In the genomic region with DNA sequence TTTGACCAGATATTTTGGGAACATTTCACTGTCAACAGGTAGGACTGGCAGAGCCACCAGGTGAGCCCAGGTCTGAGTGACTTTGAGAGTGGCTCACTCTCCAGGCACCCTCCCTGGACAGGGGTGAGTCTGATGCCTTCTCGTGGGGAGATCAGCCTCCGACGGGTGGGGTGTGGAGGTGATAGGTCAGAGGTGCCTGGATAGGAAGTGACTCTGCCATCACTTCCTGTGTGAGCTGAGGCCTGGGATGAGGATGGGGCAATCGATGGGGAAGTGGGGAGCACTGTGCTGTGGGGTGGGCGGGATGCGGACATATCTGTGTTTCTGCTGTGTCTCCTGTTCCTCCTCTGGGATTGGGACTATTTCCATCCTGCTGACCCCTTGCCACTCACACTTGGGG, we compare ENCODE assay signal across 22 cellular contexts. TPM values are rescaled to one million over a fixed set of nuclear protein-coding genes. Genes with fewer than 3 reads are reported as not detected.
A peak's percentile ranks its signal among the peaks of the same experiment; 100 is the strongest.
DNase-seq lines count a peak whose midpoint lies in the region; ATAC-seq and TF ChIP-seq lines count a peak whose summit lies in the region.
"Had no signal": no experiment of that assay in that cellular context is flagged by ENCODE, and none has a peak within 500 bp of the region (broad histone marks: within the 10 kb centered on the region; RNA-seq: fewer than 3 reads in every experiment).

No MANE protein-coding gene starts in this region.

- DNase-seq in UCSD-AML1 (lab: John Stamatoyannopoulos, UW; ENCODE audit: unreplicated experiment): peak; percentile 8
- peak; percentile 72 for DNase-seq in lower lobe of right lung
- no peak for DNase-seq in left ventricle myocardium inferior
- DNase-seq in NOMO-1 treated with dmso at 0.1 percent for 144 hours (lab: John Stamatoyannopoulos, UW; ENCODE audit: unreplicated experiment): no peak
- DNase-seq in stimulated activated CD4-positive, alpha-beta T cell treated with anti-CD3 and anti-CD28 coated beads, Interleukin-15, amount 100 ng/mL, for 24 hours: no peak
- DNase-seq: BE2C; Calu3; CD8-positive, alpha-beta T cell; EL; H7; MM.1S; NCI-H1417; NCI-H187 treated with DMSO at 0.1 percent for 48 hours; NCI-H226; NCI-H524; NCI-H82; PC-9 had no signal

- H3K9ac ChIP-seq in BLaER1 (no peak overlapping the region), Loucy (ENCODE audit: low read depth, low read length, poor library complexity, severe bottlenecking) (no peak overlapping the region)

- H3K4me3 ChIP-seq in BLaER1 (no peak overlapping the region), Loucy (ENCODE audit: low read length, poor library complexity, severe bottlenecking) (no peak overlapping the region), lower lobe of right lung (no peak overlapping the region), left ventricle myocardium inferior (no peak overlapping the region)
- H3K4me3 ChIP-seq: GM12878, PC-9 had no signal

- H3K27ac ChIP-seq in BLaER1 (no peak overlapping the region), lower lobe of right lung (no peak overlapping the region), left ventricle myocardium inferior (replicated peaks) (no peak overlapping the region)
- H3K27ac ChIP-seq: PC-9, RWPE1 had no signal

- no peaks in the 10 kb centered on the region for H3K79me2 ChIP-seq in Loucy (ENCODE audit: insufficient read depth, low read length)

- H3K4me2 ChIP-seq in BLaER1 (peak overlapping the region; percentile 61), Loucy (ENCODE audit: low read depth, low read length, poor library complexity, severe bottlenecking) (peak overlapping the region; percentile 46)
- H3K4me2 ChIP-seq: PC-9 had no signal

- peaks cover 58% of the 10 kb centered on the region for H3K4me1 ChIP-seq in BLaER1
- H3K4me1 ChIP-seq in Loucy (ENCODE audit: insufficient read depth, low read length, poor library complexity, severe bottlenecking): peaks cover 12% of the 10 kb centered on the region
- peaks cover 6% of the 10 kb centered on the region for H3K4me1 ChIP-seq in lower lobe of right lung
- H3K4me1 ChIP-seq in left ventricle myocardium inferior: peaks cover 4% of the 10 kb centered on the region

- peak overlapping the region; percentile 66; the same call in 1 of the 2 replicates for H2AFZ ChIP-seq in Loucy (ENCODE audit: low read length)
- H2AFZ ChIP-seq: PC-9 had no signal

- ATAC-seq in lower lobe of right lung (peak; percentile 31 to 70), HG02642 (IDR thresholded peaks at IDR 0.05; ENCODE audit: poor library complexity, unreplicated experiment) (no peak)
- ATAC-seq: CD8-positive, alpha-beta T cell; GM12878 had no signal

- no peak for TF ChIP-seq CTCF in Loucy (conservative IDR thresholded peaks at IDR 0.05; ENCODE audit: low read length)
- no peak for TF ChIP-seq CTCF in lower lobe of right lung (IDR thresholded peaks at IDR 0.05)
- no peak for TF ChIP-seq CTCF in left ventricle myocardium inferior (IDR thresholded peaks at IDR 0.05; ENCODE audit: borderline replicate concordance)

- H3K36me3 ChIP-seq in BLaER1 (no peaks in the 10 kb centered on the region), Loucy (ENCODE audit: insufficient read depth, low read length) (no peaks in the 10 kb centered on the region), lower lobe of right lung (no peaks in the 10 kb centered on the region), left ventricle myocardium inferior (no peaks in the 10 kb centered on the region)
- H3K36me3 ChIP-seq: BE2C had no signal

- no peaks in the 10 kb centered on the region for H3K9me2 ChIP-seq in Loucy (replicated peaks; ENCODE audit: low read depth, low read length)

- no peaks in the 10 kb centered on the region for H3K9me3 ChIP-seq in BLaER1
- no peaks in the 10 kb centered on the region for H3K9me3 ChIP-seq in Loucy (ENCODE audit: insufficient read depth, low read depth, low read length)
- no peaks in the 10 kb centered on the region for H3K9me3 ChIP-seq in lower lobe of right lung
- no peaks in the 10 kb centered on the region for H3K9me3 ChIP-seq in left ventricle myocardium inferior (replicated peaks)
- H3K9me3 ChIP-seq: BE2C had no signal

- H3F3A ChIP-seq in Loucy (ENCODE audit: low read depth): no peaks in the 10 kb centered on the region

- intact Hi-C loops in lower lobe of right lung (cut with DNase I): no loop called here
- intact Hi-C loops in left ventricle myocardium inferior (cut with micrococcal nuclease): no loop called here

- H3K27me3 ChIP-seq in BLaER1 (no peaks in the 10 kb centered on the region), Loucy (ENCODE audit: insufficient read depth, low read length, poor library complexity, severe bottlenecking) (no peaks in the 10 kb centered on the region), lower lobe of right lung (ENCODE audit: low read depth) (peaks cover 11% of the 10 kb centered on the region), left ventricle myocardium inferior (ENCODE audit: low read depth) (peaks cover 40% of the 10 kb centered on the region)

- H4K20me1 ChIP-seq in BLaER1 (no peaks in the 10 kb centered on the region), Loucy (ENCODE audit: insufficient read depth, low read length, poor library complexity, severe bottlenecking) (no peaks in the 10 kb centered on the region)

RNA-seq across cellular contexts. Expression of gene IFT22, which starts 34.6 kb away (rescaled TPM):
- 19.4 TPM for total RNA-seq in lower lobe of right lung
- total RNA-seq in left ventricle myocardium inferior: 32.0 TPM

RNA-seq across cellular contexts. Expression of gene FIS1, which starts 42.2 kb away (rescaled TPM):
- total RNA-seq in lower lobe of right lung: 133 TPM
- 322 TPM for total RNA-seq in left ventricle myocardium inferior

RNA-seq across cellular contexts. Expression of gene CLDN15, which starts 49.4 kb away (rescaled TPM):
- 11.1 TPM for total RNA-seq in lower lobe of right lung
- 2.2 TPM for total RNA-seq in left ventricle myocardium inferior

Comparison
In these comparisons a context has a peak if more than half of its experiments do, and no peak if none do; other contexts are left out.
1. DNase-seq: peak in UCSD-AML1 (single experiment) and lower lobe of right lung (single experiment); none in left ventricle myocardium inferior (single experiment), NOMO-1 treated with dmso at 0.1 percent for 144 hours (single experiment) and stimulated activated CD4-positive, alpha-beta T cell treated with anti-CD3 and anti-CD28 coated beads, Interleukin-15, amount 100 ng/mL, for 24 hours (single experiment).